ENCODE assay signal across 1 cellular context in genomic region chr15:69629631-69630161, GRCh38.
A peak's percentile ranks its signal among the peaks of the same experiment; 100 is the strongest.
TF ChIP-seq lines count a peak whose summit lies in the region.

No MANE protein-coding gene starts in this region.

TF ChIP-seq in GM12878, 131 proteins besides CTCF, POLR2A, EP300 and RAD21 (continued from another document):
- TF ChIP-seq MLLT1 (IDR thresholded peaks at IDR 0.05) (0 out of 2 replicates have a peak, but pooled peaks have one; percentile 20), GATAD2B (conservative IDR thresholded peaks at IDR 0.05; ENCODE audit: low read depth) (0 out of 2 replicates have a peak, but pooled peaks have one; percentile 37)
